Comparison of ENCODE assay signal across 8 cellular contexts in the genomic region with DNA sequence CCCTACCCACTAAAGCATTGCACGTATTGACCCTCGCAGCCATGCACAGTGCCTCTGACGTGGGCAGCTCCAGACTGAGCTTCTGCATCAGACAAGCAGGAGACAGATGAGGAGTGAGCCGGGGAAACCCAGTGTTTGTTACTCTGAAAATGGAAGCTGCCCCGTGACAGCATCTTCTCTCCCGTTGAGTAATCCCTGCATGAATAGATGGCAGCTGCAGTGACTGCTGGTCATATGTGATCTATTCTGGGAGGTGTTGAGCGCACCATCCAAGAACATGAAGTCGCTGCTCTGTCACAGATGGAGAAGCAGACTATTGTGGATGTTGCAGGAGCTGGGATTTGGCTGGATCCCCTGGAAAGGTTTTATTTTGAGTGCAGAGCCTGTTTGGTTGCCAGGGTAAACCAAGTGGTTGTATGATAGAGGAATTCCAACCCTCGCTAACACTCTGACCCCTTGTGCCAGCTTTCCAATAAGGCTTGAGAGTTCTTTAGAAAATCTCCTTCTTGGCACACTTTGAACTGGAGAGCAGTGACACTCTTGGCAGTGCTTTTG.
DNase-seq lines count a peak whose midpoint lies in the region; ATAC-seq, FAIRE-seq and TF ChIP-seq lines count a peak whose summit lies in the region.

No MANE protein-coding gene starts in this region.

- DNase-seq in GM12892 (ENCODE audit: insufficient read length) (peak; percentile 33), fibroblast of lung (ENCODE audit: low read depth in 2 of 2) (peak; percentile 54 to 63), psoas muscle (peak; percentile 50 to 79), NCI-H526 (lab: John Stamatoyannopoulos, UW) (no peak), SIG-M5 (lab: John Stamatoyannopoulos, UW) (no peak), right lobe of liver (no peak)
- no peak for DNase-seq in stimulated activated CD4-positive, alpha-beta T cell treated with anti-CD3 and anti-CD28 coated beads, Interleukin-4, amount 100 ng/mL, for 4 hours

- H3K36me3 ChIP-seq in fibroblast of lung (ENCODE audit: control insufficient read depth, insufficient read depth, low read length) (no peaks in the 10 kb centered on the region), psoas muscle (ENCODE audit: insufficient read depth in 1 of 2, low read depth in 1 of 2) (no peaks in the 10 kb centered on the region), right lobe of liver (no peaks in the 10 kb centered on the region)

- ATAC-seq in HG03378 (IDR thresholded peaks at IDR 0.05; ENCODE audit: unreplicated experiment) (peak; percentile 51), psoas muscle (peak; percentile 93 to 94 (median 94)), right lobe of liver (no peak)

- H3K79me2 ChIP-seq in fibroblast of lung (ENCODE audit: control insufficient read depth, insufficient read depth, low read length), result no peaks in the 10 kb centered on the region

- H3K4me2 ChIP-seq in fibroblast of lung (ENCODE audit: extremely low read depth, insufficient read depth, low read length), result no peak overlapping the region

- intact Hi-C loops in psoas muscle (cut with DNase I) (loop anchor here in 1 of 2 donors (10.0 kb wide), 1 partner anchor 290 kb away; no protein-coding TSS in a partner anchor), right lobe of liver (cut with DNase I) (no loop called here)

- H3K4me1 ChIP-seq in fibroblast of lung (ENCODE audit: control insufficient read depth, extremely low read depth, insufficient read depth, low read length), result no peaks in the 10 kb centered on the region
- H3K4me1 ChIP-seq in psoas muscle, result peaks cover 36% of the 10 kb centered on the region
- H3K4me1 ChIP-seq in right lobe of liver, result no peaks in the 10 kb centered on the region

- no peak for TF ChIP-seq CTCF in fibroblast of lung (conservative IDR thresholded peaks at IDR 0.05 in 1 of 2, IDR thresholded peaks at IDR 0.05 in 1 of 2; ENCODE audit: low read depth in 1 of 2, low read length in 2 of 2)
- TF ChIP-seq CTCF in psoas muscle (IDR thresholded peaks at IDR 0.05), result no peak
- TF ChIP-seq CTCF in right lobe of liver (IDR thresholded peaks at IDR 0.05), result no peak

- no peaks in the 10 kb centered on the region for H3K9me3 ChIP-seq in fibroblast of lung (ENCODE audit: control insufficient read depth, insufficient read depth, low read depth, low read length)
- peaks cover 7% of the 10 kb centered on the region for H3K9me3 ChIP-seq in psoas muscle
- H3K9me3 ChIP-seq in right lobe of liver, result no peaks in the 10 kb centered on the region

- no peaks in the 10 kb centered on the region for H4K20me1 ChIP-seq in fibroblast of lung (ENCODE audit: control insufficient read depth, extremely low read depth, insufficient read depth, low read length)

- no peak overlapping the region for H2AFZ ChIP-seq in fibroblast of lung (ENCODE audit: low read length)

- H3K4me3 ChIP-seq in fibroblast of lung (replicated peaks in 1 of 4; ENCODE audit: control extremely low read depth in 1 of 4, insufficient read depth in 1 of 4, low read depth in 3 of 4, low read length in 4 of 4) (no peak overlapping the region), psoas muscle (peak overlapping the region; percentile 35), right lobe of liver (no peak overlapping the region)

- WGBS in psoas muscle, 3 donors, result 26 to 30% (median 26%) methylated on average over 9 of the region's 9 CpGs
- WGBS in right lobe of liver (ENCODE audit: insufficient coverage, low coverage, low lambda C conversion rate, missing lambda C conversion rate), result 90% methylated on average over 5 of the region's 9 CpGs

- H3K27me3 ChIP-seq in fibroblast of lung (ENCODE audit: control insufficient read depth, insufficient read depth, low read length) (no peaks in the 10 kb centered on the region), psoas muscle (ENCODE audit: insufficient read depth in 3 of 3, low read length in 2 of 3) (no peaks in the 10 kb centered on the region), right lobe of liver (no peaks in the 10 kb centered on the region)

- H3K27ac ChIP-seq in fibroblast of lung (ENCODE audit: insufficient read depth, low read length) (no peak overlapping the region), psoas muscle (peak overlapping the region; percentile 89), right lobe of liver (no peak overlapping the region)

- TF ChIP-seq POLR2A in GM12892 (IDR thresholded peaks at IDR 0.05; ENCODE audit: low read depth, low read length) (no peak), right lobe of liver (IDR thresholded peaks at IDR 0.05) (no peak)

- no peak overlapping the region for H3K9ac ChIP-seq in fibroblast of lung (ENCODE audit: insufficient read depth, low read length)

- FAIRE-seq in GM12892 (lab: Jason Lieb, UNC), result peak; percentile 79

Comparison
In these comparisons a context has a peak if more than half of its experiments do, and no peak if none do; other contexts are left out.
1. DNase-seq: peak in GM12892 (single experiment), fibroblast of lung (2 of 2) and psoas muscle (2 of 2); none in NCI-H526 (0 of 2), stimulated activated CD4-positive, alpha-beta T cell treated with anti-CD3 and anti-CD28 coated beads, Interleukin-4, amount 100 ng/mL, for 4 hours (0 of 2), SIG-M5 (single experiment) and right lobe of liver (0 of 3).
2. ATAC-seq: peak in HG03378 (single experiment) and psoas muscle (4 of 4); none in right lobe of liver (0 of 4).